11 cellular contexts compared by ENCODE assay signal in genomic region chr20:20548527-20549266, GRCh38.
A peak's percentile ranks its signal among the peaks of the same experiment; 100 is the strongest.
DNase-seq lines count a peak whose midpoint lies in the region; ATAC-seq, FAIRE-seq and TF ChIP-seq lines count a peak whose summit lies in the region.
"Had no signal": no experiment of that assay in that cellular context is flagged by ENCODE, and none has a peak within 500 bp of the region (broad histone marks: within the 10 kb centered on the region; RNA-seq: fewer than 3 reads in every experiment).

No MANE protein-coding gene starts in this region.

- ATAC-seq in HCT116 (no peak), HG03139 (IDR thresholded peaks at IDR 0.05; ENCODE audit: unreplicated experiment) (no peak)
- ATAC-seq: CD8-positive, alpha-beta T cell had no signal

- no peak overlapping the region for H3K9ac ChIP-seq in HCT116 (ENCODE audit: low read length)

- no peaks in the 10 kb centered on the region for H3K9me3 ChIP-seq in HCT116 (ENCODE audit: control insufficient read depth in 1 of 2, insufficient read depth in 1 of 2, low read depth in 1 of 2, low read length in 2 of 2)

- no peaks in the 10 kb centered on the region for H3K27me3 Mint-ChIP-seq in progenitor cell of endocrine pancreas

- H3K79me2 ChIP-seq in HCT116 (ENCODE audit: insufficient read depth, low read length): no peaks in the 10 kb centered on the region

- H3K4me1 ChIP-seq in HCT116 (ENCODE audit: control insufficient read depth in 1 of 2, insufficient read depth in 2 of 2, low read length in 2 of 2): peaks cover 21 to 24% of the 10 kb centered on the region in 2 experiments

- H3K27ac ChIP-seq in HCT116 (ENCODE audit: low read depth, low read length): peak overlapping the region; percentile 58; the same call in 1 of the 2 replicates

- POLR2A ChIA-PET in HCT116 (lab: Charles Lee): no interaction called here

- no peaks in the 10 kb centered on the region for H3K9me3 Mint-ChIP-seq in progenitor cell of endocrine pancreas (ENCODE audit: low read depth)
- H3K9me3 Mint-ChIP-seq: CD8-positive, alpha-beta T cell had no signal

- BruUV-seq in HCT116 (replicated peaks; lab: Mats Ljungman, UMichigan): no TSS peak

- H4K20me1 ChIP-seq in HCT116 (ENCODE audit: insufficient read depth): no peaks in the 10 kb centered on the region

- H3K27me3 ChIP-seq in HCT116 (ENCODE audit: insufficient read depth, low read length) (no peaks in the 10 kb centered on the region), bronchial epithelial cell (ENCODE audit: control insufficient read depth, insufficient read depth, low read length) (no peaks in the 10 kb centered on the region)

- TF ChIP-seq POLR2A in HCT116 (IDR thresholded peaks at IDR 0.05; ENCODE audit: borderline replicate concordance, extremely low read depth, insufficient read depth, insufficient read length): no peak

- RAD21 ChIA-PET in HCT116 (lab: Charles Lee; ENCODE audit: low non-redundant PET in 1 of 2, low total read pairs in 2 of 2, uncharacterized antibody in 2 of 2, unreplicated experiment in 2 of 2): no interaction called here

- no peaks in the 10 kb centered on the region for H3K9me2 ChIP-seq in HCT116 (ENCODE audit: insufficient read depth)

- no peak for TF ChIP-seq RAD21 in HCT116 (IDR thresholded peaks at IDR 0.05; ENCODE audit: low read depth)

- no peak overlapping the region for H2AFZ ChIP-seq in HCT116 (ENCODE audit: low read depth, low read length, poor library complexity, severe bottlenecking)

- CTCF ChIA-PET in HCT116 (lab: Charles Lee): no interaction called here

- FAIRE-seq in bronchial epithelial cell (lab: Jason Lieb, UNC): peak; percentile 95

- no peak overlapping the region for H3K4me3 ChIP-seq in HCT116 (replicated peaks in 1 of 2; ENCODE audit: low read depth in 1 of 2, low read length in 2 of 2)
- H3K4me3 ChIP-seq in bronchial epithelial cell (ENCODE audit: low read depth, low read length): no peak overlapping the region

- H3K4me1 Mint-ChIP-seq in progenitor cell of endocrine pancreas (ENCODE audit: low read depth): peaks cover 63% of the 10 kb centered on the region

- H3K36me3 ChIP-seq in HCT116 (ENCODE audit: control insufficient read depth in 1 of 2, insufficient read depth in 2 of 2, low read length in 2 of 2) (no peaks in the 10 kb centered on the region), bronchial epithelial cell (ENCODE audit: control insufficient read depth, insufficient read depth, low read length) (no peaks in the 10 kb centered on the region)

- no peak overlapping the region for H3K4me3 Mint-ChIP-seq in progenitor cell of endocrine pancreas (ENCODE audit: low read depth)
- H3K4me3 Mint-ChIP-seq: CD8-positive, alpha-beta T cell had no signal

- peaks cover 17% of the 10 kb centered on the region for H3K36me3 Mint-ChIP-seq in progenitor cell of endocrine pancreas (ENCODE audit: insufficient read depth)

- DNase-seq in HCT116 (ENCODE audit: low read depth, low spot score) (no peak), NCI-H2171 treated with DMSO at 0.1 percent for 48 hours (lab: John Stamatoyannopoulos, UW) (peak; percentile 100), bronchial epithelial cell (ENCODE audit: low read depth) (peak; percentile 98), progenitor cell of endocrine pancreas (ENCODE audit: low spot score, unreplicated experiment) (no peak), GM10266 (ENCODE audit: extremely low spot score) (no peak), pons (ENCODE audit: low spot score) (no peak), NCI-H1048 (lab: John Stamatoyannopoulos, UW) (no peak)
- DNase-seq: activated naive CD4-positive, alpha-beta T cell treated with Interleukin-2 at 50 U/mL for 16 hours; CD8-positive, alpha-beta T cell; T1000 had no signal

- peak overlapping the region; percentile 76 for H3K27ac Mint-ChIP-seq in progenitor cell of endocrine pancreas

- no peak for TF ChIP-seq CTCF in HCT116 (IDR thresholded peaks at IDR 0.05 in 2 of 3, conservative IDR thresholded peaks at IDR 0.05 in 1 of 3; ENCODE audit: borderline replicate concordance in 1 of 3, insufficient read depth in 1 of 3, low read depth in 2 of 3, low read length in 2 of 3)
- no peak for TF ChIP-seq CTCF in bronchial epithelial cell (IDR thresholded peaks at IDR 0.05; ENCODE audit: insufficient read depth, low read length, severe bottlenecking)
- TF ChIP-seq CTCF in progenitor cell of endocrine pancreas (IDR thresholded peaks at IDR 0.05; ENCODE audit: unreplicated experiment): no peak
- no peak for TF ChIP-seq CTCF in GM10266 (IDR thresholded peaks at IDR 0.05; ENCODE audit: control insufficient read depth, insufficient read depth, low read depth, missing control alignments)

- intact Hi-C loops in HCT116 (cut with micrococcal nuclease): no loop called here

- peak overlapping the region; percentile 56 for H3K4me2 ChIP-seq in HCT116 (ENCODE audit: low read length)

TF ChIP-seq in HCT116, 20 proteins besides CTCF, POLR2A, EP300 and RAD21:
- TF ChIP-seq CEBPB (IDR thresholded peaks at IDR 0.05; ENCODE audit: low read depth) (no peak), ZNF274 (IDR thresholded peaks at IDR 0.05; ENCODE audit: low read depth, low read length) (no peak)

Comparison
In these comparisons a context has a peak if more than half of its experiments do, and no peak if none do; other contexts are left out.
1. DNase-seq: peak in NCI-H2171 treated with DMSO at 0.1 percent for 48 hours (single experiment) and bronchial epithelial cell (single experiment); none in HCT116 (single experiment), progenitor cell of endocrine pancreas (single experiment), GM10266 (single experiment), pons (single experiment) and NCI-H1048 (single experiment).